In the genomic region with DNA sequence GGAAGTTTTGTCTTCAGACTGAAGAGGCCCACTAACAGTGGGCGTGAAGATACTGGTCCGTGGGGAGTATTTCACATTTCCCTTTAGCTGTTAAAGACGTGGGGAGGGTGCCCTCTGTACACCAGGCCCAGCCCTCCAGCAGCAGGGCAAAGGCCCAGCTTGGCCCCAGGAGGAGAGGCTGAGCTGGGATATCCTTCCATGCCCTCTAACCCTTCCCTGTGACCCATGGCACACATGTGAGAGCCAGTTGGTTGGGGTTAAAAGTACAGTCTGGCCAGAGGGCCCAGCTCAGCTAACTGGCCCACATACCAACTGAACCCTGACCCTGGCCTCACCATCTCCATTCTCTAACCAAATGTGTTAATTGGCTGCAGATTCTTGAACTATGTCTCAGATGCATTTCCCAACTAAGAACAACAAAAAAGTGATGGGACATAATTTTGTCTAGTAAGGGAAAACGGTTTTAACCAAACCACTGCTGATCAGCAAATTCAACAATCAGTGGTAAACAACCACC, we compare ENCODE assay signal across 1 cellular context.
TF ChIP-seq lines count a peak whose summit lies in the region.

No MANE protein-coding gene starts in this region.

TF ChIP-seq in WTC11, 78 proteins besides CTCF, POLR2A, EP300 and RAD21 (continued from another document):
- TF ChIP-seq, protein P1, sequence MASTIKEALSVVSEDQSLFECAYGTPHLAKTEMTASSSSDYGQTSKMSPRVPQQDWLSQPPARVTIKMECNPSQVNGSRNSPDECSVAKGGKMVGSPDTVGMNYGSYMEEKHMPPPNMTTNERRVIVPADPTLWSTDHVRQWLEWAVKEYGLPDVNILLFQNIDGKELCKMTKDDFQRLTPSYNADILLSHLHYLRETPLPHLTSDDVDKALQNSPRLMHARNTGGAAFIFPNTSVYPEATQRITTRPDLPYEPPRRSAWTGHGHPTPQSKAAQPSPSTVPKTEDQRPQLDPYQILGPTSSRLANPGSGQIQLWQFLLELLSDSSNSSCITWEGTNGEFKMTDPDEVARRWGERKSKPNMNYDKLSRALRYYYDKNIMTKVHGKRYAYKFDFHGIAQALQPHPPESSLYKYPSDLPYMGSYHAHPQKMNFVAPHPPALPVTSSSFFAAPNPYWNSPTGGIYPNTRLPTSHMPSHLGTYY (CRISPR knock-in tag; IDR thresholded peaks at IDR 0.05): no peak
- TF ChIP-seq ETV6 (CRISPR knock-in tag; IDR thresholded peaks at IDR 0.05): no peak
- no peak for TF ChIP-seq NR3C1 (CRISPR knock-in tag; conservative IDR thresholded peaks at IDR 0.05; ENCODE audit: low read depth)
TF ChIP-seq in WTC11: peak in this region for 0.
